Comparison of ENCODE assay signal across 29 cellular contexts in the genomic region with DNA sequence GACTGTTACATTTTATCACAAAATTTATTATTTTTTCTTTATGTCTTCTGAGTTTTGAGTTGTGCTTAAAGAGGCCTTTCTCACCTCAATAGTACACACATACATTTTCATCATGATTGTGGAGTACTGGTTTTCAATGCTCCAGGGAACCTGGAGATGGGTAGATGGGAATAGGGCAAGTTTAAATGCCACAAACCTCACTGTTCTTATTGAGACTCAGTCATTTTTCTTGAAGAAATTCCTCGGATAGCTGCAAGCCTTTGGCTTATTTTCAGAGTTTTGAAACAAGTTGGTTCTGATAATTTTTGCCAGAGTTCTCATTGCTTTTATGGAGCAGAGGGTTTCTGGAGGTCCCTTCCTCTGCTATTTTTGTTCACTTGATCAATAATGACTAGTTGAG. TPM values are rescaled to one million over a fixed set of nuclear protein-coding genes. Genes with fewer than 3 reads are reported as not detected.
DNase-seq lines count a peak whose midpoint lies in the region; ATAC-seq, FAIRE-seq and TF ChIP-seq lines count a peak whose summit lies in the region.
"Had no signal": no experiment of that assay in that cellular context is flagged by ENCODE, and none has a peak within 500 bp of the region (broad histone marks: within the 10 kb centered on the region; RNA-seq: fewer than 3 reads in every experiment).

No MANE protein-coding gene starts in this region.

- POLR2A ChIA-PET in A549 (lab: Yijun Ruan, JAX), result no interaction called here
- POLR2A ChIA-PET in HEK293 (lab: Yijun Ruan, JAX), result no interaction called here

- TF ChIP-seq CTCF in A549 (IDR thresholded peaks at IDR 0.05) (no peak), HEK293 (tag by site-specific recombination; IDR thresholded peaks at IDR 0.05) (no peak)

- TF ChIP-seq POLR2A in A549 (IDR thresholded peaks at IDR 0.05; ENCODE audit: low read length), result no peak

- H3K9me3 ChIP-seq in A549, result no peaks in the 10 kb centered on the region
- H3K9me3 ChIP-seq in HEK293 (ENCODE audit: control insufficient read depth, insufficient read depth, low read depth, low read length), result no peaks in the 10 kb centered on the region
- H3K9me3 ChIP-seq in small intestine (ENCODE audit: control insufficient read depth, low read depth), result no peaks in the 10 kb centered on the region
- H3K9me3 ChIP-seq: BE2C had no signal

- no peak for ATAC-seq in A549
- ATAC-seq: CD8-positive, alpha-beta T cell had no signal

- no peak overlapping the region for H3K4me3 ChIP-seq in A549
- no peak overlapping the region for H3K4me3 ChIP-seq in HEK293 (ENCODE audit: low read depth, low read length)
- H3K4me3 ChIP-seq in small intestine (ENCODE audit: low read depth in 1 of 2, low read length in 2 of 2), result no peak overlapping the region
- H3K4me3 ChIP-seq: BLaER1; BLaER1 treated with 17β-estradiol and CSF1 and Interleukin-3, amounts not matched to agents 10 nM and 100 nM had no signal

- FAIRE-seq in A549 (lab: Jason Lieb, UNC), result peak; percentile 89
- FAIRE-seq in small intestine (lab: Jason Lieb, UNC), result no peak
- FAIRE-seq: D721Med had no signal

- DNase-seq in A549 (ENCODE audit: low read depth in 1 of 2, low spot score in 1 of 2), result no peak
- no peak for DNase-seq in medulla oblongata (ENCODE audit: extremely low spot score)
- no peak for DNase-seq in small intestine
- DNase-seq: 8988T; ACHN; AML-193; BE2C; C1 segment of cervical spinal cord; Caco-2; Calu3; CD4-positive, alpha-beta memory T cell; CD4-positive, alpha-beta T cell; CD4-positive, CD25-positive, alpha-beta regulatory T cell; CD8-positive, alpha-beta memory T cell; CD8-positive, alpha-beta T cell; COR-L47; DMS 273 treated with DMSO at 0.1 percent for 48 hours; DMS153; DMS53; DMS79; DMS79 treated with DMSO at 0.1 percent for 48 hours; DND-41; EL had no signal

- no peak for TF ChIP-seq RAD21 in A549 (conservative IDR thresholded peaks at IDR 0.05 in 1 of 2, IDR thresholded peaks at IDR 0.05 in 1 of 2)

- H3K27ac ChIP-seq in A549 (no peak overlapping the region), HEK293 (ENCODE audit: extremely low read depth, low read depth, low read length) (no peak overlapping the region), small intestine (ENCODE audit: low read depth in 1 of 2, low read length in 1 of 2) (no peak overlapping the region)
- H3K27ac ChIP-seq: 22Rv1; BLaER1; BLaER1 treated with 17β-estradiol and CSF1 and Interleukin-3, amounts not matched to agents 10 nM and 100 nM; C4-2B had no signal

- no peaks in the 10 kb centered on the region for H3K27me3 ChIP-seq in small intestine (ENCODE audit: control insufficient read depth in 2 of 2, insufficient read depth in 2 of 2, low read length in 2 of 2)
- H3K27me3 ChIP-seq: BE2C; BLaER1; BLaER1 treated with 17β-estradiol and CSF1 and Interleukin-3, amounts not matched to agents 10 nM and 100 nM had no signal

- no peak for TF ChIP-seq EP300 in A549 (IDR thresholded peaks at IDR 0.05)

- CTCF ChIA-PET in A549 (lab: Yijun Ruan, JAX), result no interaction called here
- CTCF ChIA-PET in HEK293 (lab: Yijun Ruan, JAX), result no interaction called here

- no peaks in the 10 kb centered on the region for H3K36me3 ChIP-seq in HEK293 (ENCODE audit: control insufficient read depth in 2 of 2, insufficient read depth in 1 of 2, low read length in 2 of 2)
- no peaks in the 10 kb centered on the region for H3K36me3 ChIP-seq in small intestine (ENCODE audit: control insufficient read depth in 2 of 2, insufficient read depth in 2 of 2, low read length in 2 of 2)
- H3K36me3 ChIP-seq: BE2C had no signal

- 81% methylated on average over 1 of the region's 1 CpG for whole genome bisulfite sequencing in A549 (ENCODE audit: missing lambda C conversion rate)
- 83 to 89% (median 84%) methylated on average over 1 of the region's 1 CpG for WGBS in small intestine, 3 donors

- H3K4me1 ChIP-seq in A549 (no peaks in the 10 kb centered on the region), HEK293 (ENCODE audit: control insufficient read depth, insufficient read depth, low read length) (no peaks in the 10 kb centered on the region), small intestine (ENCODE audit: control insufficient read depth in 2 of 2, insufficient read depth in 1 of 2, low read depth in 1 of 2, low read length in 1 of 2) (no peaks in the 10 kb centered on the region)
- H3K4me1 ChIP-seq: BE2C, Caco-2 had no signal

- no peak overlapping the region for H3K4me2 ChIP-seq in A549
- H3K4me2 ChIP-seq: BLaER1; BLaER1 treated with 17β-estradiol and CSF1 and Interleukin-3, amounts not matched to agents 10 nM and 100 nM had no signal

TF ChIP-seq in A549, 52 proteins besides CTCF, POLR2A, EP300 and RAD21:
- TF ChIP-seq HOXA7 (CRISPR knock-in tag; IDR thresholded peaks at IDR 0.05), result no peak

TF ChIP-seq in HEK293, 187 proteins besides CTCF, POLR2A, EP300 and RAD21:
- TF ChIP-seq ZNF677 (tag by site-specific recombination; IDR thresholded peaks at IDR 0.05), result peak; percentile 97
- TF ChIP-seq ZNF324 (tag by site-specific recombination; IDR thresholded peaks at IDR 0.05), result no peak

RNA-seq across cellular contexts. Expression of a gene that starts 34.9 kb away (rescaled TPM):
- 4.1 and 6.0 TPM in 2 replicates for polyA plus RNA-seq in A549 (2011; rRNA removed)
- 0.79 and 1.2 TPM in 2 replicates for polyA plus RNA-seq in A549 (2012; cell fraction: cytosol; rRNA removed)
- 0.36 and 0.73 TPM in 2 replicates for polyA plus RNA-seq in A549 (2012; cell fraction: nucleus; rRNA removed)
- polyA plus RNA-seq in A549 (2017; fragmentation: RNase III; extraction: RNeasy Plus Mini Kit Qiagen cat#74134 plus additional on column Dnase treatment), result 2.9 to 4.2 TPM (median 3.2 TPM) in 3 replicates
- polyA minus RNA-seq in A549 (2011; rRNA and poly(A)+ RNA removed), result 0.74 and 2.2 TPM in 2 replicates
- 1 to 10 TPM in 1 of 3 donors, under 1 TPM in 2; 0.54 to 1.1 (median 0.67) TPM for polyA plus RNA-seq in small intestine
